Comparison of ENCODE assay signal across 1 cellular context in genomic region chr7:73520673-73521635, GRCh38.
TF ChIP-seq lines count a peak whose summit lies in the region.

No MANE protein-coding gene starts in this region.

TF ChIP-seq in endothelial cell of umbilical vein, 7 proteins besides CTCF, POLR2A, EP300 and RAD21 (continued from another document):
- no peak for TF ChIP-seq GATA2 (IDR thresholded peaks at IDR 0.05; ENCODE audit: insufficient read depth, insufficient read length, low read depth, low read length)
